Comparison of ENCODE assay signal across 1 cellular context in the genomic region with DNA sequence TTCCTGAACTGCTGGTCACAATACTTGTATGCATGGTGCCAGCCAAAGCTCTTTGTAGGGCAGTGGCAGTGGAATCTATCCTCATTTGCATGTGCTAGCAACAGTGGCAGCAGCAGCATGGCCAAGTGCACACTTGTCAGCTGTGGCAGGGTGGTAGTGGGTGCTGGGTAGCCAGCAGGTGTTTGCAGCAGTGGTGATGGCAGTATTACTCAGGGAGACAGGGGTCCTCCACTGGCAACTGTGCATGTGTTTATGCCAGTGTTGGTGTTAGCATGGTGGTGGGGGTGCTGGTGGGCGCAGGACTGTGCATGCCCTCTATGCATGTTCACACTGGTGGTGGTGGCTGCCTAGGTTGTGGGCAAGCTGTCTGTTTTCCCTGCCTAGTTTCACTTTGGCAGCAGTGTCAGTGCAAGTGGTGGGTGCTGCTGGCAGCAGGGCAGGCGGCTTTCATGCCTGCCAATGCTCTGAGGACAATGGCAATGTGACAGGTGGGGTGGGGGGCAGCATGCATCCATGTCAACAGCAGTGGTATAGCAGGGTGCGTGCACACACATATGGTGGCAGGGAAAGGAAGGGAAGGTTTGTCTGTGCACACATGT.
TF ChIP-seq lines count a peak whose summit lies in the region.

No MANE protein-coding gene starts in this region.

TF ChIP-seq in HepG2, 621 proteins besides CTCF, POLR2A, EP300 and RAD21 (continued from another document):
- TF ChIP-seq, protein P1, sequence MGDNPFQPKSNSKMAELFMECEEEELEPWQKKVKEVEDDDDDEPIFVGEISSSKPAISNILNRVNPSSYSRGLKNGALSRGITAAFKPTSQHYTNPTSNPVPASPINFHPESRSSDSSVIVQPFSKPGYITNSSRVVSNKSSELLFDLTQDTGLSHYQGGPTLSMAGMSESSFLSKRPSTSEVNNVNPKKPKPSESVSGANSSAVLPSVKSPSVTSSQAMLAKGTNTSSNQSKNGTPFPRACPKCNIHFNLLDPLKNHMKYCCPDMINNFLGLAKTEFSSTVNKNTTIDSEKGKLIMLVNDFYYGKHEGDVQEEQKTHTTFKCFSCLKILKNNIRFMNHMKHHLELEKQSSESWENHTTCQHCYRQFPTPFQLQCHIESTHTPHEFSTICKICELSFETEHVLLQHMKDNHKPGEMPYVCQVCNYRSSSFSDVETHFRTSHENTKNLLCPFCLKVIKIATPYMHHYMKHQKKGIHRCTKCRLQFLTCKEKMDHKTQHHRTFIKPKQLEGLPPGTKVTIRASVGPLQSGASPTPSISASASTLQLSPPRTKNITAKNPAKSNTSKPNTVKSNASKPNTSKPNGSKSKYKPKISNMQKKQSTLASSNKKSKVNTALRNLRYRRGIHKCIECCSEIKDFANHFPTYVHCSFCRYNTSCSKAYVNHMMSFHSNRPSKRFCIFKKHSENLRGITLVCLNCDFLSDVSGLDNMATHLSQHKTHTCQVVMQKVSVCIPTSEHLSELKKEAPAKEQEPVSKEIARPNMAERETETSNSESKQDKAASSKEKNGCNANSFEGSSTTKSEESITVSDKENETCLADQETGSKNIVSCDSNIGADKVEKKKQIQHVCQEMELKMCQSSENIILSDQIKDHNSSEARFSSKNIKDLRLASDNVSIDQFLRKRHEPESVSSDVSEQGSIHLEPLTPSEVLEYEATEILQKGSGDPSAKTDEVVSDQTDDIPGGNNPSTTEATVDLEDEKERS (CRISPR knock-in tag; IDR thresholded peaks at IDR 0.05): no peak
- no peak for TF ChIP-seq FOSL2 (CRISPR knock-in tag; IDR thresholded peaks at IDR 0.05)
- no peak for TF ChIP-seq ZNF530 (CRISPR knock-in tag; IDR thresholded peaks at IDR 0.05; ENCODE audit: low read depth)
- no peak for TF ChIP-seq XRCC5 (optimal IDR thresholded peaks at IDR 0.05; ENCODE audit: low read length)
- TF ChIP-seq BORCS8-MEF2B (CRISPR knock-in tag; IDR thresholded peaks at IDR 0.05): no peak
- TF ChIP-seq ZNF850 (CRISPR knock-in tag; conservative IDR thresholded peaks at IDR 0.05): no peak
- TF ChIP-seq ZNF678 (CRISPR knock-in tag; IDR thresholded peaks at IDR 0.05): no peak
